ENCODE assay signal across 10 cellular contexts in genomic region chr1:27076803-27077202, GRCh38.
"Had no signal": no experiment of that assay in that cellular context is flagged by ENCODE, and none has a peak within 500 bp of the region (broad histone marks: within the 10 kb centered on the region; RNA-seq: fewer than 3 reads in every experiment).

No MANE protein-coding gene starts in this region.

- H3K9ac ChIP-seq: GM23248 had no signal

- H3K36me3 Mint-ChIP-seq: IgD-negative memory B cell had no signal

- H3K27ac ChIP-seq: GM23248, HL-60 had no signal

- H2AFZ ChIP-seq: GM23248 had no signal

- H3K4me3 Mint-ChIP-seq: H9, HFFc6, IgD-negative memory B cell had no signal

- DNase-seq: GM23248, H9, HCEC 1CT, HFFc6, Kasumi-1, KG1 had no signal

- H3K9me3 Mint-ChIP-seq: HFFc6 had no signal

- H3K27ac Mint-ChIP-seq: H9, HFFc6, IgD-negative memory B cell had no signal

- H3K4me3 ChIP-seq: GM23248 had no signal

- FAIRE-seq: H1, H54 had no signal

- H3K4me1 Mint-ChIP-seq: H9, IgD-negative memory B cell had no signal
